In genomic region chr6:139364302-139364981, GRCh38 we compare ENCODE assay signal across 8 cellular contexts. TPM values are rescaled to one million over a fixed set of nuclear protein-coding genes. Genes with fewer than 3 reads are reported as not detected.
DNase-seq lines count a peak whose midpoint lies in the region; TF ChIP-seq lines count a peak whose summit lies in the region.

No MANE protein-coding gene starts in this region.

- TF ChIP-seq EP300 in stomach (IDR thresholded peaks at IDR 0.05), result no peak

- H3K4me1 ChIP-seq in adrenal gland (replicated peaks in 1 of 2) (peaks cover 0 to 8% of the 10 kb centered on the region in 2 donors), stomach (peaks cover 0 to 21% (median 12%) of the 10 kb centered on the region in 4 donors)

- no peaks in the 10 kb centered on the region for H3K27me3 ChIP-seq in adrenal gland
- H3K27me3 ChIP-seq in stomach, result no peaks in the 10 kb centered on the region

- H3K27ac ChIP-seq in adrenal gland, result no peak overlapping the region
- no peak overlapping the region for H3K27ac ChIP-seq in stomach

- no peaks in the 10 kb centered on the region for H3K9me3 ChIP-seq in adrenal gland (replicated peaks in 1 of 3)
- H3K9me3 ChIP-seq in stomach, result no peaks in the 10 kb centered on the region

- H3K36me3 ChIP-seq in adrenal gland (replicated peaks in 1 of 2) (no peaks in the 10 kb centered on the region), stomach (no peaks in the 10 kb centered on the region)

- TF ChIP-seq CTCF in adrenal gland (IDR thresholded peaks at IDR 0.05) (peak; percentile 64 to 94 (median 86)), stomach (IDR thresholded peaks at IDR 0.05) (peak in 5 of 7 experiments; percentile 36 to 80 (median 71))

- 36 to 52% (median 49%) methylated on average over 4 of the region's 4 CpGs for WGBS in adrenal gland, 4 donors
- 43 to 59% (median 56%) methylated on average over 4 of the region's 4 CpGs for WGBS in stomach, 5 donors

- no peak overlapping the region for H3K4me3 ChIP-seq in adrenal gland
- no peak overlapping the region for H3K4me3 ChIP-seq in stomach

- intact Hi-C loops in adrenal gland (cut with DNase I) (loop anchor here (5.0 to 10.0 kb wide), 6 partner anchors 142 to 550 kb away; partner anchors contain the start of gene HECA (in 1 of the 2)), stomach (cut with DNase I; ENCODE audit: low total_unique reads) (loop anchor here (10.0 kb wide), 1 partner anchor 550 kb away; no protein-coding TSS in a partner anchor), posterior cingulate gyrus (cut with DNase I) (loop anchor here (1.0 to 10.0 kb wide), 4 partner anchors 145 to 772 kb away; no protein-coding TSS in a partner anchor)

- TF ChIP-seq POLR2A in adrenal gland (IDR thresholded peaks at IDR 0.05) (no peak), stomach (IDR thresholded peaks at IDR 0.05) (no peak)

- DNase-seq in DMS53 treated with DMSO at 0.1 percent for 48 hours (lab: John Stamatoyannopoulos, UW; ENCODE audit: unreplicated experiment), result peak; percentile 52
- peak; percentile 49 for DNase-seq in H4 (ENCODE audit: low spot score)
- peak; percentile 59 for DNase-seq in NCI-H2196 (lab: John Stamatoyannopoulos, UW; ENCODE audit: unreplicated experiment)
- no peak for DNase-seq in adrenal gland
- DNase-seq in hepatic stellate cell (ENCODE audit: low spot score), result peak; percentile 20
- no peak for DNase-seq in stomach
- DNase-seq in posterior cingulate gyrus, result no peak
- DNase-seq in stimulated activated naive CD4-positive, alpha-beta T cell treated with Interleukin-2 at 50 U/mL for 16 hours (lab: John Stamatoyannopoulos, UW), result no peak

RNA-seq across cellular contexts. Expression of gene CITED2, which starts 10.0 kb away (rescaled TPM):
- total RNA-seq in H4 (2014; rRNA removed; shearing (Covaris generic)), result 28.1 and 31.2 TPM in 2 replicates
- total RNA-seq in adrenal gland (100 to 1,000 TPM in 6 of 8 donors, 10 to 100 TPM in 2; 44.0 to 433 (median 319) TPM), stomach (100 to 1,000 TPM in 1 of 5 donors, 10 to 100 TPM in 4; 22.3 to 102 (median 40.3) TPM)
- polyA plus RNA-seq in adrenal gland (100 to 1,000 TPM in 1 of 3 donors, 10 to 100 TPM in 2; 21.3 to 254 (median 46.7) TPM), stomach (10 to 100 TPM; 15.3 to 32.7 (median 18.6) TPM)

Comparison
In these comparisons a context has a peak if more than half of its experiments do, and no peak if none do; other contexts are left out.
1. DNase-seq: peak in DMS53 treated with DMSO at 0.1 percent for 48 hours (single experiment), H4 (single experiment), NCI-H2196 (single experiment) and hepatic stellate cell (single experiment); none in adrenal gland (0 of 7), stomach (single experiment), posterior cingulate gyrus (0 of 10) and stimulated activated naive CD4-positive, alpha-beta T cell treated with Interleukin-2 at 50 U/mL for 16 hours (single experiment).